8 cellular contexts compared by ENCODE assay signal in the genomic region with DNA sequence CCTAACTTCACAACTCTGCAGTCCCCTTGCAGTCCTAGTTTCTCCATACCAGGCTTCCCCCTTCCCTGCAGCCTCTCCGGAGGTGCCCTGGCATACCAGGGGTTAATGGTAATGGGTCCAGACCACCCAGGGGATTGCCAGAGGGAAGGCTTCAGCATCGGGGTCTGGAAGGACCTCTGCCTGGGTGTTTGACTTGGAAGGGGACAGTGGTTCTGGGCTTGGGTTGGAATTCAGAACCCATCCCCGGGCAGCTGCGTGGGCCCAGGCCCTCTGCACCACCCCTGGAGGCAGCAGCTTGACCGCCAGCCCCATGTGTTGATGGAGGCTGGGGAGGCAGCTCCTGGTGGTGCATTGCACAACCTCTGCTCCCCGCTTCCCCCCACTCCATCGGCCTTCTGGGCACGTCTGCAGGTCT. TPM values are rescaled to one million over a fixed set of nuclear protein-coding genes. Genes with fewer than 3 reads are reported as not detected.
DNase-seq lines count a peak whose midpoint lies in the region; ATAC-seq and TF ChIP-seq lines count a peak whose summit lies in the region.

No MANE protein-coding gene starts in this region.

- no peak overlapping the region for H3K27ac ChIP-seq in right lobe of liver
- H3K27ac ChIP-seq in upper lobe of left lung, result no peak overlapping the region

- no peak for ATAC-seq in right lobe of liver
- peak in 1 of 2 donors; percentile 16 for ATAC-seq in upper lobe of left lung (ENCODE audit: low FRiP score in 2 of 2)
- no peak for ATAC-seq in GM18909 (IDR thresholded peaks at IDR 0.05; ENCODE audit: poor library complexity, unreplicated experiment)

- TF ChIP-seq POLR2A in right lobe of liver (IDR thresholded peaks at IDR 0.05) (no peak), upper lobe of left lung (IDR thresholded peaks at IDR 0.05) (no peak)

- H3K27me3 ChIP-seq in right lobe of liver, result no peaks in the 10 kb centered on the region
- peaks cover 0 to 5% (median 4%) of the 10 kb centered on the region in 4 donors for H3K27me3 ChIP-seq in upper lobe of left lung

- H3K9me3 Mint-ChIP-seq in activated naive CD4-positive, alpha-beta T cell treated with anti-CD3 and anti-CD28 coated beads, Interleukin-2, amount 50 U/mL, for 24 hours, result no peaks in the 10 kb centered on the region
- H3K9me3 Mint-ChIP-seq in brain, result peaks cover 0 to 6% (median 0%) of the 10 kb centered on the region in 5 experiments

- H3K36me3 Mint-ChIP-seq in activated naive CD4-positive, alpha-beta T cell treated with anti-CD3 and anti-CD28 coated beads, Interleukin-2, amount 50 U/mL, for 24 hours, result no peaks in the 10 kb centered on the region
- peaks cover 7% of the 10 kb centered on the region for H3K36me3 Mint-ChIP-seq in brain

- H3K27me3 Mint-ChIP-seq in activated naive CD4-positive, alpha-beta T cell treated with anti-CD3 and anti-CD28 coated beads, Interleukin-2, amount 50 U/mL, for 24 hours, result peaks cover 5% of the 10 kb centered on the region
- H3K27me3 Mint-ChIP-seq in brain, result peaks cover 9% of the 10 kb centered on the region

- no peak for TF ChIP-seq CTCF in brain (conservative IDR thresholded peaks at IDR 0.05)
- TF ChIP-seq CTCF in right lobe of liver (IDR thresholded peaks at IDR 0.05), result no peak
- no peak for TF ChIP-seq CTCF in upper lobe of left lung (IDR thresholded peaks at IDR 0.05)

- peak overlapping the region; percentile 23 for H3K27ac Mint-ChIP-seq in activated naive CD4-positive, alpha-beta T cell treated with anti-CD3 and anti-CD28 coated beads, Interleukin-2, amount 50 U/mL, for 24 hours
- peak overlapping the region in 4 of 5 experiments; percentile 87 to 97 (median 90) for H3K27ac Mint-ChIP-seq in brain

- H3K4me1 ChIP-seq in right lobe of liver, result no peaks in the 10 kb centered on the region
- H3K4me1 ChIP-seq in upper lobe of left lung, result peaks cover 12 to 20% (median 15%) of the 10 kb centered on the region in 4 donors

- no peaks in the 10 kb centered on the region for H3K36me3 ChIP-seq in right lobe of liver
- no peaks in the 10 kb centered on the region for H3K36me3 ChIP-seq in upper lobe of left lung

- H3K4me3 Mint-ChIP-seq in activated naive CD4-positive, alpha-beta T cell treated with anti-CD3 and anti-CD28 coated beads, Interleukin-2, amount 50 U/mL, for 24 hours, result peak overlapping the region; percentile 83
- H3K4me3 Mint-ChIP-seq in brain, result peak overlapping the region; percentile 89 to 93 (median 93)

- no peak for TF ChIP-seq EP300 in upper lobe of left lung (IDR thresholded peaks at IDR 0.05)

- H3K9me3 ChIP-seq in right lobe of liver (no peaks in the 10 kb centered on the region), upper lobe of left lung (no peaks in the 10 kb centered on the region)

- WGBS in right lobe of liver (ENCODE audit: insufficient coverage, low coverage, low lambda C conversion rate, missing lambda C conversion rate), result 55% methylated on average over 5 of the region's 8 CpGs
- 51 to 60% methylated on average over 6 to 8 of the region's 8 CpGs for WGBS in upper lobe of left lung, 2 donors

- H3K4me3 ChIP-seq in right lobe of liver, result peak overlapping the region in 2 of 3 donors; percentile 27 to 33
- peak overlapping the region in 3 of 4 donors; percentile 48 to 58 (median 54) for H3K4me3 ChIP-seq in upper lobe of left lung

- intact Hi-C loops in right lobe of liver (cut with DNase I), result no loop called here

- no peak for DNase-seq in activated naive CD4-positive, alpha-beta T cell treated with Interleukin-2 at 50 U/mL for 16 hours
- no peak for DNase-seq in right lobe of liver
- DNase-seq in upper lobe of left lung, result no peak
- DNase-seq in cerebellar cortex (ENCODE audit: low spot score), result no peak
- DNase-seq in DMS153 treated with DMSO at 0.1 percent for 48 hours (lab: John Stamatoyannopoulos, UW; ENCODE audit: unreplicated experiment), result no peak

- H3K4me1 Mint-ChIP-seq in activated naive CD4-positive, alpha-beta T cell treated with anti-CD3 and anti-CD28 coated beads, Interleukin-2, amount 50 U/mL, for 24 hours, result no peaks in the 10 kb centered on the region
- H3K4me1 Mint-ChIP-seq in brain, result peaks cover 55% of the 10 kb centered on the region

RNA-seq across cellular contexts. Expression of a gene that starts 1.3 kb away (rescaled TPM):
- polyA plus RNA-seq in brain (ENCODE audit: insufficient read depth, low read depth, low replicate concordance), result 120 TPM
- total RNA-seq in right lobe of liver, result 1 to 10 TPM; 1.6 to 3.3 (median 2.8) TPM
- total RNA-seq in upper lobe of left lung, result 1 to 10 TPM; 2.7 to 10.0 (median 3.9) TPM
